ENCODE assay signal across 14 cellular contexts in the genomic region with DNA sequence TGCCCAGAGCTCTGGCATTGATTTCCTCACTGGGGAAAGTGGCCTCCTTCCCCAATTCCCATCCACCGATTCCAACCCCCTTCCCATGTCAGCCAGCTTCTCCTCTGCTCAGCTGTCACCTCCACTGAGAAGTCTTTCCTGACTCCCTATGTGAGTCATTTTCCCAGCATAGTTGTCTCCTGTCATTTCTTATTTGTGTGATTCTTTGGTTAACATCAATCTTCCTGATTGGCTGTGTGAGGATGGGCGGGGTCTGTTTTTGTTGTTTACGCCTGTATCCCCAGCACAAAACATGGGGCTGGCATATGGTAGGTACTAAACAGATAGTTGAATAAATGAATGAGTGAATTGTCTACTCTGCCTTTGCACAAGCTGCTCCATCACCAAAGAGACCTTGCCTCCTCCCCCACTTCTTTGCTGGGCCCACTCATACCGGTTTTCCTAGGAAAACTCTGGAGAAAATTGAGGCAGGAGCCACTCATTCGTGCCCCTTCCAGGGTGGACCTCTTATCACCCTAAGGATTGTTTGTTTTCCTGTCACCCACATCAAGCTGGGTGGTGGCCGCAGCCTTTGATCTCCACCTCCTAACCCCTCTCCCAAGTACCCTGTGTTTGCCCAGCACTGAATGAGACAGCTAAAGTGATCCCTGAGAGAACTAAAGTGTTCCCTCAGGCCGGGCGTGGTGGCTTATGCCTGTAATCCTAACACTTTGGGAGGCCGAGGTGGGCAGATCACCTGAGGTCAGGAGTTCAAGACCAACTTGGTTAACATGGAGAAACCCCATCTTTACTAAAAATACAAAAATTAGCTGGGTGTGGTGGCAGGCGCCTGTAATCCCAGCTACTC. TPM values are rescaled to one million over a fixed set of nuclear protein-coding genes. Genes with fewer than 3 reads are reported as not detected.
DNase-seq lines count a peak whose midpoint lies in the region; ATAC-seq and TF ChIP-seq lines count a peak whose summit lies in the region.
"Had no signal": no experiment of that assay in that cellular context is flagged by ENCODE, and none has a peak within 500 bp of the region (broad histone marks: within the 10 kb centered on the region; RNA-seq: fewer than 3 reads in every experiment).

No MANE protein-coding gene starts in this region.

- DNase-seq in NCI-H82 (lab: John Stamatoyannopoulos, UW) (peak; percentile 23), NCI-H82 treated with DMSO at 0.1 percent for 48 hours (lab: John Stamatoyannopoulos, UW; ENCODE audit: unreplicated experiment) (no peak), lower lobe of right lung (no peak), H4 (ENCODE audit: low spot score) (no peak)
- DNase-seq in activated T-helper 1 cell treated with anti-CD3 and anti-CD28 coated beads, Interleukin-12 subunit alpha, Interleukin-12 subunit beta, Interleukin-2, Interleukin-4 antibody, amounts not matched to agents 30 ng/mL and 10 ng/mL and 1 ng/mL, durations not matched to agents 14 hours and 24 hours and 36 hours (ENCODE audit: low spot score) = no peak
- DNase-seq in activated CD4-positive, CD25-positive, alpha-beta regulatory T cell treated with anti-CD3 and anti-CD28 coated beads, Interleukin-2, amount 50 U/mL, for 72 hours = no peak
- no peak for DNase-seq in effector CD8-positive, alpha-beta T cell (lab: John Stamatoyannopoulos, UW)
- DNase-seq: activated naive CD4-positive, alpha-beta T cell treated with anti-CD3 and anti-CD28 coated beads, Interleukin-2, amount 10 ng/mL, durations not matched to agents 7 days and 5 days; COR-L47; kidney glomerular epithelial cell; MM.1S had no signal

- ATAC-seq in lower lobe of right lung (peak; percentile 46 to 47), GM19395 (IDR thresholded peaks at IDR 0.05; ENCODE audit: unreplicated experiment) (no peak)

- peaks cover 33% of the 10 kb centered on the region for H3K4me1 Mint-ChIP-seq in activated T-helper 1 cell treated with anti-CD3 and anti-CD28 coated beads, Interleukin-12 subunit alpha, Interleukin-12 subunit beta, Interleukin-2, Interleukin-4 antibody, amounts not matched to agents 30 ng/mL and 10 ng/mL and 1 ng/mL, durations not matched to agents 14 hours and 24 hours and 36 hours (ENCODE audit: low read depth)

- H3K9me3 Mint-ChIP-seq in activated T-helper 1 cell treated with anti-CD3 and anti-CD28 coated beads, Interleukin-12 subunit alpha, Interleukin-12 subunit beta, Interleukin-2, Interleukin-4 antibody, amounts not matched to agents 30 ng/mL and 10 ng/mL and 1 ng/mL, durations not matched to agents 14 hours and 24 hours and 36 hours = no peaks in the 10 kb centered on the region
- H3K9me3 Mint-ChIP-seq: activated naive CD4-positive, alpha-beta T cell treated with anti-CD3 and anti-CD28 coated beads, Interleukin-2, amount 10 ng/mL, durations not matched to agents 7 days and 5 days had no signal

- no peaks in the 10 kb centered on the region for H3K9me3 ChIP-seq in lower lobe of right lung

- intact Hi-C loops in activated T-helper 1 cell treated with anti-CD3 and anti-CD28 coated beads, Interleukin-12 subunit alpha, Interleukin-12 subunit beta, Interleukin-2, Interleukin-4 antibody, amounts not matched to agents 30 ng/mL and 10 ng/mL and 1 ng/mL, durations not matched to agents 14 hours and 24 hours and 36 hours (cut with micrococcal nuclease) = no loop called here
- intact Hi-C loops in lower lobe of right lung (cut with DNase I) = no loop called here

- no peak overlapping the region for H3K4me3 Mint-ChIP-seq in activated T-helper 1 cell treated with anti-CD3 and anti-CD28 coated beads, Interleukin-12 subunit alpha, Interleukin-12 subunit beta, Interleukin-2, Interleukin-4 antibody, amounts not matched to agents 30 ng/mL and 10 ng/mL and 1 ng/mL, durations not matched to agents 14 hours and 24 hours and 36 hours
- H3K4me3 Mint-ChIP-seq: activated naive CD4-positive, alpha-beta T cell treated with anti-CD3 and anti-CD28 coated beads, Interleukin-2, amount 10 ng/mL, durations not matched to agents 7 days and 5 days had no signal

- H3K27ac Mint-ChIP-seq in activated T-helper 1 cell treated with anti-CD3 and anti-CD28 coated beads, Interleukin-12 subunit alpha, Interleukin-12 subunit beta, Interleukin-2, Interleukin-4 antibody, amounts not matched to agents 30 ng/mL and 10 ng/mL and 1 ng/mL, durations not matched to agents 14 hours and 24 hours and 36 hours = peak overlapping the region; percentile 5
- H3K27ac Mint-ChIP-seq: activated naive CD4-positive, alpha-beta T cell treated with anti-CD3 and anti-CD28 coated beads, Interleukin-2, amount 10 ng/mL, durations not matched to agents 7 days and 5 days had no signal

- peak overlapping the region; percentile 62 for H3K4me3 ChIP-seq in lower lobe of right lung

- H3K27me3 ChIP-seq in lower lobe of right lung (ENCODE audit: low read depth) = peaks cover 32% of the 10 kb centered on the region

- H3K36me3 Mint-ChIP-seq in activated T-helper 1 cell treated with anti-CD3 and anti-CD28 coated beads, Interleukin-12 subunit alpha, Interleukin-12 subunit beta, Interleukin-2, Interleukin-4 antibody, amounts not matched to agents 30 ng/mL and 10 ng/mL and 1 ng/mL, durations not matched to agents 14 hours and 24 hours and 36 hours (ENCODE audit: low read depth) = no peaks in the 10 kb centered on the region
- H3K36me3 Mint-ChIP-seq: activated naive CD4-positive, alpha-beta T cell treated with anti-CD3 and anti-CD28 coated beads, Interleukin-2, amount 10 ng/mL, durations not matched to agents 7 days and 5 days had no signal

- peak overlapping the region; percentile 76 for H3K27ac ChIP-seq in lower lobe of right lung

- peaks cover 24% of the 10 kb centered on the region for H3K27me3 Mint-ChIP-seq in activated T-helper 1 cell treated with anti-CD3 and anti-CD28 coated beads, Interleukin-12 subunit alpha, Interleukin-12 subunit beta, Interleukin-2, Interleukin-4 antibody, amounts not matched to agents 30 ng/mL and 10 ng/mL and 1 ng/mL, durations not matched to agents 14 hours and 24 hours and 36 hours (ENCODE audit: insufficient read depth)

- H3K4me1 ChIP-seq in lower lobe of right lung = peaks cover 24% of the 10 kb centered on the region

- H3K36me3 ChIP-seq in lower lobe of right lung = no peaks in the 10 kb centered on the region

- no peak for TF ChIP-seq CTCF in lower lobe of right lung (IDR thresholded peaks at IDR 0.05)

RNA-seq across cellular contexts. Expression of a gene that starts 1.2 kb away (rescaled TPM):
- total RNA-seq in activated T-helper 1 cell treated with anti-CD3 and anti-CD28 coated beads, Interleukin-12 subunit alpha, Interleukin-12 subunit beta, Interleukin-2, Interleukin-4 antibody, amounts not matched to agents 30 ng/mL and 10 ng/mL and 1 ng/mL, durations not matched to agents 14 hours and 24 hours and 36 hours = 0.64 and 0.73 TPM in 2 replicates
- 34.5 TPM for total RNA-seq in lower lobe of right lung
- total RNA-seq in H4 (2014; rRNA removed; shearing (Covaris generic)) = 0.41 TPM in 1 of 2 replicates, not detected in the other
- total RNA-seq: glomerular endothelial cell, skeletal muscle tissue had no signal

RNA-seq across cellular contexts. Expression of a gene that starts 6.2 kb away (rescaled TPM):
- total RNA-seq in activated T-helper 1 cell treated with anti-CD3 and anti-CD28 coated beads, Interleukin-12 subunit alpha, Interleukin-12 subunit beta, Interleukin-2, Interleukin-4 antibody, amounts not matched to agents 30 ng/mL and 10 ng/mL and 1 ng/mL, durations not matched to agents 14 hours and 24 hours and 36 hours = 33.3 and 37.1 TPM in 2 replicates
- total RNA-seq in lower lobe of right lung = 46.4 TPM
- total RNA-seq in H4 (2014; rRNA removed; shearing (Covaris generic)) = 91.9 and 99.5 TPM in 2 replicates

RNA-seq across cellular contexts. Expression of a gene that starts 36.7 kb away (rescaled TPM):
- 2.5 and 3.0 TPM in 2 replicates for total RNA-seq in activated T-helper 1 cell treated with anti-CD3 and anti-CD28 coated beads, Interleukin-12 subunit alpha, Interleukin-12 subunit beta, Interleukin-2, Interleukin-4 antibody, amounts not matched to agents 30 ng/mL and 10 ng/mL and 1 ng/mL, durations not matched to agents 14 hours and 24 hours and 36 hours
- 96.1 TPM for total RNA-seq in lower lobe of right lung
- 10.1 and 18.5 TPM in 2 replicates for total RNA-seq in H4 (2014; rRNA removed; shearing (Covaris generic))

RNA-seq across cellular contexts. Expression of a gene that starts 48.7 kb away (rescaled TPM):
- total RNA-seq in activated T-helper 1 cell treated with anti-CD3 and anti-CD28 coated beads, Interleukin-12 subunit alpha, Interleukin-12 subunit beta, Interleukin-2, Interleukin-4 antibody, amounts not matched to agents 30 ng/mL and 10 ng/mL and 1 ng/mL, durations not matched to agents 14 hours and 24 hours and 36 hours = 14.4 and 16.9 TPM in 2 replicates
- 20.7 TPM for total RNA-seq in lower lobe of right lung
- 10.9 and 11.4 TPM in 2 replicates for total RNA-seq in H4 (2014; rRNA removed; shearing (Covaris generic))

Comparison
In these comparisons a context has a peak if more than half of its experiments do, and no peak if none do; other contexts are left out.
1. RNA of a gene that starts 1.2 kb away (total RNA-seq): 34.5 TPM in lower lobe of right lung (single experiment); 0.64 to 0.73 TPM in activated T-helper 1 cell treated with anti-CD3 and anti-CD28 coated beads, Interleukin-12 subunit alpha, Interleukin-12 subunit beta, Interleukin-2, Interleukin-4 antibody, amounts not matched to agents 30 ng/mL and 10 ng/mL and 1 ng/mL, durations not matched to agents 14 hours and 24 hours and 36 hours and 0.41 TPM in H4; every median in the first group is over 10 times any median in the second.